8 cellular contexts compared by ENCODE assay signal in the genomic region with DNA sequence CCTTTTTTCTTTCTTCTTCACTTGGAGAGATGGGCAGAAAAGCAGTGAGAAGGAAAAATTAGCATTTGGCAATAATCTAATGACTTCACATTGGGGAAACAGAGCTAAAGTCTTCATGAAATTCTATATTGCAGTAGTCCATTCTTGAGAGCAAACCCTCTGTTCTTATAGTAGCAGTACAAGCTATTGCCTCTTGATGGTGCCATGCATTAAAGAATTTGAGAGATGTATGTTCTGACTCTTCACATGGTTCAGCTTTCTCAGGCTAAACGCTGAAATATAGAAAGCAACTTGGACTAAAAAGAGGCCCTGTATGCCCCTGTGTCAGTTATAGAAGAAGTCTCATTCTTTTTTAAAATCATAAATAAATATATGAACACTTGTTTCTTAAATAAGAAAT. TPM values are rescaled to one million over a fixed set of nuclear protein-coding genes. Genes with fewer than 3 reads are reported as not detected.
DNase-seq lines count a peak whose midpoint lies in the region; ATAC-seq and TF ChIP-seq lines count a peak whose summit lies in the region.

No MANE protein-coding gene starts in this region.

- ATAC-seq in esophagus mucosa (peak; percentile 59), GM19023 (IDR thresholded peaks at IDR 0.05; ENCODE audit: unreplicated experiment) (no peak)

- TF ChIP-seq CTCF in GM12873 (IDR thresholded peaks at IDR 0.05; ENCODE audit: insufficient read depth, low read depth, low read length, missing control alignments), result peak; percentile 31

- DNase-seq in A172 (ENCODE audit: low spot score), result peak; percentile 59
- peak; percentile 55 for DNase-seq in NCI-H69 (lab: John Stamatoyannopoulos, UW)
- DNase-seq in HuH-7.5 (ENCODE audit: low spot score), result no peak
- DNase-seq in SKM-1 (lab: John Stamatoyannopoulos, UW; ENCODE audit: unreplicated experiment), result no peak
- DNase-seq in activated naive CD4-positive, alpha-beta T cell treated with anti-CD3 and anti-CD28 coated beads, Interleukin-2, amount 50 U/mL, for 16 hours, result no peak

RNA-seq across cellular contexts. Expression of gene PHLDB2, which starts 36.0 kb away (rescaled TPM):
- total RNA-seq in A172 (2014; rRNA removed; shearing (Covaris generic)), result 99.5 and 115 TPM in 2 replicates
- 22.2 TPM for total RNA-seq in esophagus mucosa

Comparison
In these comparisons a context has a peak if more than half of its experiments do, and no peak if none do; other contexts are left out.
1. DNase-seq: peak in A172 (single experiment) and NCI-H69 (single experiment); none in HuH-7.5 (single experiment), SKM-1 (single experiment) and activated naive CD4-positive, alpha-beta T cell treated with anti-CD3 and anti-CD28 coated beads, Interleukin-2, amount 50 U/mL, for 16 hours (single experiment).